In the genomic region with DNA sequence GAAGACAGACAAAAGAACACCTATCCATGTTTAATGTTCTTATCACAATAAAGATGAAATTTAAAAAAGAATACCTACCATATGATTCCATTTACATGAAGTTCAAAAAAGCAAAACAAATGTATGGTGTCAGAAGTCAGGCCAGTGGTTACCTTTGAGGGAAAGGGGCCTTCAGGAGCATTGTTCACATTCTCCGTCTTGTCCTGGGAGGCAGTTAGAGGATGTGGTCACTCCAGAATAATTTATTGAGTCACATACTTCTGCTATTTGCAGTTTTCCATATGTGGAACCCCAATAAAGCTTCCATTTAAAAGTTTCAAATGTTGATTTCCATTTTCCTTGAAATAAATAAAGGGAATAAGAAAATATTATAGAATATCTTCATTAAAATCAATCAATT, we compare ENCODE assay signal across 27 cellular contexts. TPM values are rescaled to one million over a fixed set of nuclear protein-coding genes. Genes with fewer than 3 reads are reported as not detected.
DNase-seq lines count a peak whose midpoint lies in the region; ATAC-seq and TF ChIP-seq lines count a peak whose summit lies in the region.
"Had no signal": no experiment of that assay in that cellular context is flagged by ENCODE, and none has a peak within 500 bp of the region (broad histone marks: within the 10 kb centered on the region; RNA-seq: fewer than 3 reads in every experiment).

No MANE protein-coding gene starts in this region.

- no peak overlapping the region for H3K27ac ChIP-seq in neural progenitor cell
- H3K27ac ChIP-seq in left ventricle myocardium inferior (replicated peaks) = no peak overlapping the region
- H3K27ac ChIP-seq: A549, SJSA1 had no signal

- intact Hi-C loops in left ventricle myocardium inferior (cut with micrococcal nuclease) = no loop called here

- peaks cover 55% of the 10 kb centered on the region for H3K36me3 Mint-ChIP-seq in neural progenitor cell
- H3K36me3 Mint-ChIP-seq: CD8-positive, alpha-beta T cell had no signal

- H3K4me3 Mint-ChIP-seq in neural progenitor cell = no peak overlapping the region
- H3K4me3 Mint-ChIP-seq: CD8-positive, alpha-beta T cell had no signal

- DNase-seq in CD1c-positive myeloid dendritic cell (ENCODE audit: extremely low spot score) (peak; percentile 42), M059J (ENCODE audit: low read depth) (peak; percentile 20), choroid plexus epithelial cell (ENCODE audit: low read depth) (peak; percentile 39), neural progenitor cell (ENCODE audit: low spot score) (no peak), ACHN (no peak), left ventricle myocardium inferior (no peak)
- DNase-seq in effector CD8-positive, alpha-beta T cell (lab: John Stamatoyannopoulos, UW) = no peak
- DNase-seq: C1 segment of cervical spinal cord; Caco-2; CD8-positive, alpha-beta T cell; DMS 273 treated with DMSO at 0.1 percent for 48 hours; DMS79; GF-D8; H7; KG1; NCI-H1092; NCI-H1417 treated with DMSO at 0.1 percent for 48 hours; NCI-H1694 treated with DMSO at 0.1 percent for 48 hours; NCI-H2081; NCI-H2227 treated with DMSO at 0.1 percent for 48 hours; NCI-H526 treated with DMSO at 0.1 percent for 48 hours; Right ventricle myocardium superior; RPMI8226 had no signal

- H3K4me2 ChIP-seq in neural progenitor cell = no peak overlapping the region
- H3K4me2 ChIP-seq: A549 had no signal

- no peaks in the 10 kb centered on the region for H3K9me3 ChIP-seq in neural progenitor cell (ENCODE audit: low read depth)
- H3K9me3 ChIP-seq in left ventricle myocardium inferior (replicated peaks) = peaks cover 15% of the 10 kb centered on the region
- H3K9me3 ChIP-seq: A549, SJSA1 had no signal

- no peaks in the 10 kb centered on the region for H3K4me1 ChIP-seq in neural progenitor cell
- no peaks in the 10 kb centered on the region for H3K4me1 ChIP-seq in left ventricle myocardium inferior
- H3K4me1 ChIP-seq: A549, Caco-2, SJSA1 had no signal

- no peak for ATAC-seq in HG02678 (IDR thresholded peaks at IDR 0.05; ENCODE audit: unreplicated experiment)
- ATAC-seq: A549; CD8-positive, alpha-beta T cell had no signal

- H3K9ac ChIP-seq in neural progenitor cell = no peak overlapping the region

- H2AFZ ChIP-seq in neural progenitor cell (replicated peaks) = no peak overlapping the region

- H3F3A ChIP-seq in neural progenitor cell (ENCODE audit: low read depth) = no peaks in the 10 kb centered on the region

- H3K4me1 Mint-ChIP-seq in neural progenitor cell = peaks cover 18% of the 10 kb centered on the region

- no peaks in the 10 kb centered on the region for H3K79me2 ChIP-seq in neural progenitor cell (ENCODE audit: low read depth)

- H3K4me3 ChIP-seq in choroid plexus epithelial cell (ENCODE audit: low read depth, low read length) (no peak overlapping the region), neural progenitor cell (no peak overlapping the region), left ventricle myocardium inferior (no peak overlapping the region)
- H3K4me3 ChIP-seq: A549, SJSA1 had no signal

- peak overlapping the region; percentile 51 for H3K27ac Mint-ChIP-seq in neural progenitor cell
- H3K27ac Mint-ChIP-seq: CD8-positive, alpha-beta T cell had no signal

- peaks cover 18% of the 10 kb centered on the region for H3K9me3 Mint-ChIP-seq in neural progenitor cell

- no peaks in the 10 kb centered on the region for H3K27me3 Mint-ChIP-seq in neural progenitor cell (ENCODE audit: insufficient read depth, low read depth)

- H3K36me3 ChIP-seq in neural progenitor cell (no peaks in the 10 kb centered on the region), left ventricle myocardium inferior (no peaks in the 10 kb centered on the region)
- H3K36me3 ChIP-seq: SJSA1 had no signal

- no peaks in the 10 kb centered on the region for H3K27me3 ChIP-seq in neural progenitor cell
- H3K27me3 ChIP-seq in left ventricle myocardium inferior (ENCODE audit: low read depth) = peaks cover 9% of the 10 kb centered on the region
- H3K27me3 ChIP-seq: SJSA1 had no signal

- no peaks in the 10 kb centered on the region for H4K20me1 ChIP-seq in neural progenitor cell (ENCODE audit: low read depth)

- in situ Hi-C loops in ACHN (cut with HindIII; ENCODE audit: low pct_ligation_motif_present, low pct_unique_long_range_greater_than_20kb, low sequenced_read_pairs) = no loop called here

- no peak for TF ChIP-seq CTCF in choroid plexus epithelial cell (conservative IDR thresholded peaks at IDR 0.05; ENCODE audit: low read depth, low read length)
- TF ChIP-seq CTCF in neural progenitor cell (IDR thresholded peaks at IDR 0.05) = no peak
- no peak for TF ChIP-seq CTCF in left ventricle myocardium inferior (IDR thresholded peaks at IDR 0.05; ENCODE audit: borderline replicate concordance)

RNA-seq across cellular contexts. Expression of gene POU3F3, which starts 41.6 kb away (rescaled TPM):
- 1.0 and 1.2 TPM in 2 replicates for total RNA-seq in M059J (2014; rRNA removed; shearing (Covaris generic))
- total RNA-seq in neural progenitor cell (ENCODE audit: low replicate concordance) (0.25 TPM in 1 of 2 replicates, not detected in the other), left ventricle myocardium inferior (0.11 TPM)
- total RNA-seq: Caco-2; CD8-positive, alpha-beta T cell; H7; NCI-H460; Right ventricle myocardium superior had no signal

Comparison
In these comparisons a context has a peak if more than half of its experiments do, and no peak if none do; other contexts are left out.
1. DNase-seq: peak in CD1c-positive myeloid dendritic cell (single experiment), M059J (single experiment) and choroid plexus epithelial cell (single experiment); none in neural progenitor cell (single experiment), ACHN (single experiment), left ventricle myocardium inferior (single experiment) and effector CD8-positive, alpha-beta T cell (single experiment).